Comparison of ENCODE assay signal across 8 cellular contexts in the genomic region with DNA sequence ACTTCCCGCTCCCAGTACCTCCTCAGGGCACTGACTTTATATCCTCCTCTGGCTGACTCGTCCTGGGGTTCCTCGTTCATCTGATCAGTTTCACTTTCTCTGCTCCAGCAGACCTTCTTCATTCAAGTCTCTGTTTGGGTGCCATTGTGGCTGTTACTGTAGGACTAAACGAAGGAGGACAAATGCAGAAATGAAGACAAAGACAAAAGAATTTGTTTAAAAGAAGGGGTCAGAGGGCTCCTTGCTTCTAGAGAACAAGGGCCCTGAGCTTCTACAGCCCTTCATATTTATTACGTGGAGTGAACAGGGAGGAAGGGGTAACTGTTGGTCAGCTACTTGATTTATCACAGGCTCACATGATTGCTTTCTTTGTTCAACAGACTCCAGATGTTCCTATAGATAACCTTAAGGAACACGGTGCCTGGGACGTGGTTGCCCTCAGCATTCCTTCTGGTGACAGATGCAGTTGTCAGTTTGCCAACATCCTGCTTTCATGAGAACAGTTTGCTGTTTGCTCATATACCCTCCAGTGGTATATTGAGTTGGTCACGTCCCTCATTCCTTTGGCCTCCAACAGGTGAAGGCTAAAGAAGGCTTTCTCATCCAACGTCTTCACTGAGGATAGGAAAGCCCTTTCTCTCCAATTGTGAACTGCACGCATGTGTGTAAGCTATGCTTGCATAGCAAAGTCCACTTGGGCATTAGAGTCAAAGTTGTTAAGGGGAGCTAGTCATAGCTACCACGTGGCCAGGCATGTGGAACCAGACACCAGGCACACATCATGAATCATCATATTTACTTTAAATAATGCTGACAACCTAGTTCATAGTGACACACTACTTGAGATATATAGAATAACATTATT.
DNase-seq lines count a peak whose midpoint lies in the region; ATAC-seq, FAIRE-seq and TF ChIP-seq lines count a peak whose summit lies in the region.

No MANE protein-coding gene starts in this region.

- TF ChIP-seq CTCF in K562 (IDR thresholded peaks at IDR 0.05 in 2 of 3, conservative IDR thresholded peaks at IDR 0.05 in 1 of 3; ENCODE audit: insufficient read depth in 2 of 3, low read depth in 1 of 3, low read length in 3 of 3): no peak
- TF ChIP-seq CTCF in nephron progenitor cell (IDR thresholded peaks at IDR 0.05): no peak
- TF ChIP-seq CTCF in heart left ventricle (IDR thresholded peaks at IDR 0.05): no peak

- TF ChIP-seq RAD21 in K562 (CRISPR knock-in tag; conservative IDR thresholded peaks at IDR 0.05 in 1 of 2, IDR thresholded peaks at IDR 0.05 in 1 of 2): peak; percentile 15 to 46; a peak in 2 of 4 replicates

- H3K36me3 ChIP-seq in K562 (ENCODE audit: control insufficient read depth, insufficient read depth, low read length) (peaks cover 9% of the 10 kb centered on the region; the same call in 2 of the 3 replicates), heart left ventricle (no peaks in the 10 kb centered on the region)

- H3K4me3 Mint-ChIP-seq in nephron progenitor cell: no peak overlapping the region

- peak; percentile 93 for FAIRE-seq in K562 (lab: Jason Lieb, UNC)

- 22% methylated on average over 11 of the region's 11 CpGs for WGBS in K562 (ENCODE audit: insufficient coverage, low coverage, missing lambda C conversion rate)
- 63 to 73% (median 69%) methylated on average over 11 of the region's 11 CpGs for WGBS in heart left ventricle, 4 donors

- H3K4me1 ChIP-seq in K562 (replicated peaks in 1 of 2; ENCODE audit: control insufficient read depth in 2 of 2, insufficient read depth in 2 of 2, low read length in 2 of 2) (peaks cover 0 to 45% of the 10 kb centered on the region in 2 experiments; a peak in 4 of 5 replicates), heart left ventricle (peaks cover 0 to 10% (median 0%) of the 10 kb centered on the region in 12 donors)

- no peaks in the 10 kb centered on the region for H3K79me2 ChIP-seq in K562 (ENCODE audit: control insufficient read depth, insufficient read depth, low read length)

- H3K4me3 ChIP-seq in K562 (no peak overlapping the region), heart left ventricle (no peak overlapping the region)

- TF ChIP-seq POLR2A in K562 (conservative IDR thresholded peaks at IDR 0.05) (no peak), heart left ventricle (IDR thresholded peaks at IDR 0.05) (no peak)

- H3K27me3 Mint-ChIP-seq in nephron progenitor cell (ENCODE audit: low read depth, poor library complexity): peaks cover 7% of the 10 kb centered on the region

- H3K36me3 Mint-ChIP-seq in nephron progenitor cell (ENCODE audit: low read depth): no peaks in the 10 kb centered on the region

- H3K9me1 ChIP-seq in K562 (ENCODE audit: control insufficient read depth, insufficient read depth, low read length): no peaks in the 10 kb centered on the region

- H3K4me1 Mint-ChIP-seq in nephron progenitor cell: peaks cover 35% of the 10 kb centered on the region

- no peaks in the 10 kb centered on the region for H4K20me1 ChIP-seq in K562 (replicated peaks; ENCODE audit: control insufficient read depth, insufficient read depth, low read length)

- peak overlapping the region; percentile 72 for H3K4me2 ChIP-seq in K562 (ENCODE audit: insufficient read depth, low read length)

- intact Hi-C loops in K562 (cut with micrococcal nuclease) (no loop called here), heart left ventricle (cut with DNase I) (no loop called here)

- CTCF ChIA-PET in K562 (lab: Yijun Ruan, JAX; ENCODE audit: low intra/inter-chr PET ratio): no interaction called here

- H3K9me3 ChIP-seq in K562 (replicated peaks; ENCODE audit: control insufficient read depth, insufficient read depth, low read depth, low read length) (peaks cover 20% of the 10 kb centered on the region), heart left ventricle (no peaks in the 10 kb centered on the region)

- peak; percentile 92 for DNase-seq in DMS53 treated with DMSO at 0.1 percent for 48 hours (lab: John Stamatoyannopoulos, UW; ENCODE audit: unreplicated experiment)
- DNase-seq in MV-4-11 (lab: John Stamatoyannopoulos, UW): peak; percentile 66
- DNase-seq in K562 (ENCODE audit: extremely low read depth in 1 of 4, low spot score in 3 of 4): peak; percentile 75 to 95 (median 79)
- DNase-seq in nephron progenitor cell: no peak
- DNase-seq in iPS-NIHi7 (ENCODE audit: extremely low spot score): no peak
- no peak for DNase-seq in NCI-H69 (lab: John Stamatoyannopoulos, UW)
- DNase-seq in heart left ventricle: no peak

- BruUV-seq in K562 (replicated peaks; lab: Mats Ljungman, UMichigan): no TSS peak

- H3K27ac ChIP-seq in K562 (ENCODE audit: extremely low read depth, low read depth, low read length) (peak overlapping the region; percentile 86), heart left ventricle (peak overlapping the region in 1 of 12 donors; percentile 68)

- POLR2A ChIA-PET in K562 (lab: Yijun Ruan, JAX): interaction anchor here (0.6 to 6.8 kb wide), 22 partner anchors 9 to 299 kb away, joined by 3 to 89 read pairs (median 4); a partner anchor contains a TSS

- H3K9ac ChIP-seq in K562 (ENCODE audit: insufficient read depth in 1 of 2, low read depth in 2 of 2, low read length in 2 of 2): peak overlapping the region in 1 of 2 experiments; percentile 59; a peak in 2 of 4 replicates

- peak overlapping the region; percentile 27 for H3K27ac Mint-ChIP-seq in nephron progenitor cell

- H3K9me3 Mint-ChIP-seq in nephron progenitor cell: peaks cover 10% of the 10 kb centered on the region

- peak; percentile 97 for TF ChIP-seq EP300 in K562 (IDR thresholded peaks at IDR 0.05; ENCODE audit: low read length)

- in situ Hi-C loops in K562 (cut with MboI): no loop called here

- H2AFZ ChIP-seq in K562 (ENCODE audit: low read depth, low read length): peak overlapping the region; percentile 72

- H3K27me3 ChIP-seq in K562 (ENCODE audit: control insufficient read depth in 2 of 2, insufficient read depth in 2 of 2, low read length in 2 of 2) (no peaks in the 10 kb centered on the region), heart left ventricle (peaks cover 0 to 28% (median 0%) of the 10 kb centered on the region in 9 donors)

- peak; percentile 63 for ATAC-seq in K562
- no peak for ATAC-seq in heart left ventricle
- no peak for ATAC-seq in HG03139 (IDR thresholded peaks at IDR 0.05; ENCODE audit: unreplicated experiment)

TF ChIP-seq in K562, 482 proteins besides CTCF, POLR2A, EP300 and RAD21 (continues in another document):
- no peak for TF ChIP-seq KDM5B (IDR thresholded peaks at IDR 0.05; ENCODE audit: insufficient replicate concordance, low read depth, low read length)
- no peak; the same call in 1 of the 2 replicates for TF ChIP-seq PHF21A (IDR thresholded peaks at IDR 0.05; ENCODE audit: borderline replicate concordance, low read depth)
- TF ChIP-seq SRSF3 (IDR thresholded peaks at IDR 0.05; ENCODE audit: insufficient read depth, low read length): no peak
- peak; percentile 37; the same call in 1 of the 2 replicates for TF ChIP-seq THAP12 (CRISPR knock-in tag; IDR thresholded peaks at IDR 0.05)
- 0 out of 2 replicates have a peak, but pooled peaks have one; percentile 75 for TF ChIP-seq FOXP4 (CRISPR knock-in tag; IDR thresholded peaks at IDR 0.05; ENCODE audit: borderline replicate concordance)
- TF ChIP-seq ZKSCAN8 (CRISPR knock-in tag; IDR thresholded peaks at IDR 0.05): peak; percentile 81
- no peak for TF ChIP-seq ZBTB7A (IDR thresholded peaks at IDR 0.05; ENCODE audit: borderline replicate concordance, control insufficient read depth, low read depth, low read length)
- no peak for TF ChIP-seq FOXO4 (CRISPR knock-in tag; IDR thresholded peaks at IDR 0.05)
- TF ChIP-seq ZNF76 (CRISPR knock-in tag; IDR thresholded peaks at IDR 0.05; ENCODE audit: borderline replicate concordance): 0 out of 2 replicates have a peak, but pooled peaks have one; percentile 16

Comparison
In these comparisons a context has a peak if more than half of its experiments do, and no peak if none do; other contexts are left out.
1. DNase-seq: peak in DMS53 treated with DMSO at 0.1 percent for 48 hours (single experiment), MV-4-11 (single experiment) and K562 (4 of 4); none in nephron progenitor cell (single experiment), iPS-NIHi7 (single experiment), NCI-H69 (single experiment) and heart left ventricle (0 of 5).